ENCODE assay signal across 8 cellular contexts in the genomic region with DNA sequence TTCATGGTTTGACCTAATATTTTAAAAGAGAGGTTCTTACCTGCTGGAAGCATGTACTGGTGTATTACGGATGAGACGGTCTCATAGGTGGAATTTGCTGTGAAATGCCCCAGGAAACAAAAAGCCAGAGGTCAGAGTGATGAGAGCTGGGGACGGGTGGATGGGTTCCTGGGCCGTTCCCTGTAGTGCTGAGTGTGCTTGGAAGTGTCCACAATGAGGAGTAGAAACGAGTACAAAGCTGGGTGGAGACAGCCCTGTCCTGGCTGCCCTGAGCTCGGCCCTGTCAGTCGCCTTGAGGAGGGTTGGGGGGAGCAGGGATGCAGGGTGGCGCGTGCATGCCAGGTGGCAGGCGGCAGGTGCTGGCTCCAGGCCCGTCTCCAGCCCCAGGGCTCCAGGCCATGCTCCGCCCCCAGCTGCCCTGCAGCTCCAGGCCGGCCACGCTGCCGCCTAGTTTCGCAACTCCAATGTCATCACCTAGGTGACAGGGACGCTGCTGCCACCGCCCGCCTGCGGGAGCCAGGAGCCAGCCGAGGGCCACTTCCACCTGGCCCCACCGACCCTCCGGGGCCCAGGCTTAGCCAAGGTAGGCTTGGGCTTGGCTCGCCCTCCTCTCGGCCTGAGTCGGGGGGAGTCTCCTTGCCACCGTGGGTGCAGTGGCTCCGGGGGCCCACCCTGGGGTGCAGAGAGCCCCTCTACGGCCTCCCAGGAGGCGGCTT. TPM values are rescaled to one million over a fixed set of nuclear protein-coding genes. Genes with fewer than 3 reads are reported as not detected.
DNase-seq lines count a peak whose midpoint lies in the region; ATAC-seq, FAIRE-seq and TF ChIP-seq lines count a peak whose summit lies in the region.

No MANE protein-coding gene starts in this region.

- no peak overlapping the region for H2AFZ ChIP-seq in OCI-LY3 (ENCODE audit: low read depth, low read length)

- H3K4me2 ChIP-seq in OCI-LY3 (ENCODE audit: low read length): peak overlapping the region; percentile 14; the same call in 1 of the 2 replicates

- no peak for TF ChIP-seq EP300 in stomach (IDR thresholded peaks at IDR 0.05)

- no peak for TF ChIP-seq POLR2A in heart left ventricle (IDR thresholded peaks at IDR 0.05)
- no peak for TF ChIP-seq POLR2A in stomach (IDR thresholded peaks at IDR 0.05)

- ATAC-seq in heart left ventricle: peak; percentile 91 to 95 (median 93)
- no peak for ATAC-seq in HG03469 (IDR thresholded peaks at IDR 0.05; ENCODE audit: unreplicated experiment)

- TF ChIP-seq CTCF in HL-60 (IDR thresholded peaks at IDR 0.05; ENCODE audit: insufficient read depth, low read length): no peak
- no peak for TF ChIP-seq CTCF in OCI-LY3 (IDR thresholded peaks at IDR 0.05; ENCODE audit: low read depth, low read length)
- TF ChIP-seq CTCF in heart left ventricle (IDR thresholded peaks at IDR 0.05): no peak
- no peak for TF ChIP-seq CTCF in stomach (IDR thresholded peaks at IDR 0.05)
- TF ChIP-seq CTCF in D721Med (IDR thresholded peaks at IDR 0.05; ENCODE audit: insufficient read depth, missing control alignments): no peak

- FAIRE-seq in D721Med (lab: Jason Lieb, UNC): no peak

- H3K4me1 ChIP-seq in OCI-LY3 (ENCODE audit: low read length) (peaks cover 80% of the 10 kb centered on the region), heart left ventricle (peaks cover 0 to 15% (median 7%) of the 10 kb centered on the region in 12 donors), stomach (peaks cover 6 to 18% (median 16%) of the 10 kb centered on the region in 4 donors)

- H4K20me1 ChIP-seq in OCI-LY3 (ENCODE audit: insufficient read depth, low read length): no peaks in the 10 kb centered on the region

- intact Hi-C loops in heart left ventricle (cut with DNase I) (no loop called here), stomach (cut with DNase I; ENCODE audit: low total_unique reads) (no loop called here)

- DNase-seq in HL-60 (ENCODE audit: low read depth in 1 of 2, low spot score in 1 of 2): peak; percentile 85 to 91
- DNase-seq in heart left ventricle: peak; percentile 79 to 92 (median 89)
- peak; percentile 94 for DNase-seq in stomach
- DNase-seq in D721Med (ENCODE audit: insufficient read length, low spot score): no peak
- DNase-seq in activated CD4-positive, alpha-beta T cell treated with anti-CD3 and anti-CD28 coated beads for 4 hours: no peak
- no peak for DNase-seq in activated CD8-positive, alpha-beta memory T cell treated with anti-CD3 and anti-CD28 coated beads, Interleukin-2, amount 50 U/mL, for 48 hours

- H3K27ac ChIP-seq in HL-60 (replicated peaks) (no peak overlapping the region), OCI-LY3 (ENCODE audit: low read length) (no peak overlapping the region), heart left ventricle (peak overlapping the region in 5 of 12 donors; percentile 1 to 70 (median 45)), stomach (no peak overlapping the region)

- no peak overlapping the region for H3K4me3 ChIP-seq in HL-60 (replicated peaks; ENCODE audit: insufficient read depth, low read length)
- H3K4me3 ChIP-seq in OCI-LY3 (ENCODE audit: low read length): no peak overlapping the region
- peak overlapping the region in 8 of 12 donors; percentile 8 to 38 (median 28) for H3K4me3 ChIP-seq in heart left ventricle
- H3K4me3 ChIP-seq in stomach: peak overlapping the region in 1 of 4 donors; percentile 1

- H3K27me3 ChIP-seq in HL-60 (ENCODE audit: insufficient read depth, poor library complexity, severe bottlenecking): no peaks in the 10 kb centered on the region
- H3K27me3 ChIP-seq in OCI-LY3 (ENCODE audit: low read depth, low read length): peaks cover 40% of the 10 kb centered on the region
- H3K27me3 ChIP-seq in heart left ventricle: peaks cover 0 to 19% (median 0%) of the 10 kb centered on the region in 9 donors
- H3K27me3 ChIP-seq in stomach: peaks cover 0 to 67% (median 8%) of the 10 kb centered on the region in 3 donors

- no peaks in the 10 kb centered on the region for H3K79me2 ChIP-seq in OCI-LY3 (ENCODE audit: low read length)

- WGBS in heart left ventricle, 4 donors: 29 to 33% (median 31%) methylated on average over 26 to 30 of the region's 30 CpGs
- WGBS in stomach, 5 donors: 18 to 41% (median 21%) methylated on average over 5 to 30 of the region's 30 CpGs

- H3K36me3 ChIP-seq in OCI-LY3 (replicated peaks; ENCODE audit: low read depth, low read length) (no peaks in the 10 kb centered on the region), heart left ventricle (no peaks in the 10 kb centered on the region), stomach (no peaks in the 10 kb centered on the region)

- H3K9me3 ChIP-seq in OCI-LY3 (ENCODE audit: insufficient read depth, low read length) (no peaks in the 10 kb centered on the region), heart left ventricle (no peaks in the 10 kb centered on the region), stomach (no peaks in the 10 kb centered on the region)

- H3K9ac ChIP-seq in OCI-LY3 (ENCODE audit: low read length): no peak overlapping the region

RNA-seq across cellular contexts. Expression of a gene that starts 16.4 kb away (rescaled TPM):
- total RNA-seq in heart left ventricle (under 1 TPM in 3 of 9 donors, not detected in 6; 0.15 to 0.53 (median 0.19) TPM), stomach (1 to 10 TPM in 1 of 5 donors, under 1 TPM in 1, not detected in 3; 0.43 to 9.8 TPM)
- polyA plus RNA-seq in heart left ventricle (under 1 TPM; 0.01 to 0.11 TPM), stomach (1 to 10 TPM in 1 of 3 donors, under 1 TPM in 1, not detected in 1; 0.25 to 2.4 TPM)

RNA-seq across cellular contexts. Expression of a gene that starts 18.8 kb away (rescaled TPM):
- 10 to 100 TPM in 6 of 9 donors, 1 to 10 TPM in 3; 8.5 to 21.6 (median 11.3) TPM for total RNA-seq in heart left ventricle
- 10 to 100 TPM in 1 of 2 donors, 1 to 10 TPM in 1; 9.3 to 18.0 TPM for polyA plus RNA-seq in heart left ventricle
- total RNA-seq in stomach: 10 to 100 TPM in 2 of 5 donors, 1 to 10 TPM in 2, under 1 TPM in 1; 0.89 to 55.4 (median 3.5) TPM
- polyA plus RNA-seq in stomach: 10 to 100 TPM; 12.5 to 22.2 (median 13.0) TPM

RNA-seq across cellular contexts. Expression of a gene that starts 43.9 kb away (rescaled TPM):
- total RNA-seq in heart left ventricle (10 to 100 TPM; 32.0 to 58.0 (median 48.8) TPM), stomach (10 to 100 TPM; 21.6 to 43.3 (median 30.3) TPM)
- polyA plus RNA-seq in heart left ventricle (10 to 100 TPM; 24.2 to 48.8 TPM), stomach (10 to 100 TPM; 29.7 to 60.0 (median 33.7) TPM)

RNA-seq across cellular contexts. Expression of a gene that starts 57.4 kb away (rescaled TPM):
- 10 to 100 TPM in 2 of 9 donors, 1 to 10 TPM in 7; 1.9 to 16.2 (median 5.9) TPM for total RNA-seq in heart left ventricle
- polyA plus RNA-seq in heart left ventricle: 1 to 10 TPM; 2.0 to 4.3 TPM
- total RNA-seq in stomach: 10 to 100 TPM; 14.3 to 57.2 (median 41.1) TPM
- polyA plus RNA-seq in stomach: 10 to 100 TPM in 2 of 3 donors, 1 to 10 TPM in 1; 2.6 to 18.6 (median 11.3) TPM

Comparison
In these comparisons a context has a peak if more than half of its experiments do, and no peak if none do; other contexts are left out.
1. DNase-seq: peak in HL-60 (2 of 2), heart left ventricle (5 of 5) and stomach (single experiment); none in D721Med (single experiment), activated CD4-positive, alpha-beta T cell treated with anti-CD3 and anti-CD28 coated beads for 4 hours (0 of 2) and activated CD8-positive, alpha-beta memory T cell treated with anti-CD3 and anti-CD28 coated beads, Interleukin-2, amount 50 U/mL, for 48 hours (single experiment).
2. H3K4me3 ChIP-seq: peak in heart left ventricle (8 of 12); none in HL-60 (single experiment) and OCI-LY3 (single experiment).